ENCODE assay signal across 26 cellular contexts in genomic region chr18:12963069-12963468, GRCh38.
"Had no signal": no experiment of that assay in that cellular context is flagged by ENCODE, and none has a peak within 500 bp of the region (broad histone marks: within the 10 kb centered on the region; RNA-seq: fewer than 3 reads in every experiment).

No MANE protein-coding gene starts in this region.

- H3K27me3 ChIP-seq: left lung, pancreas, spleen, testis, thyroid gland, transverse colon, upper lobe of left lung had no signal

- H3K4me3 ChIP-seq: left lung, lower lobe of right lung, pancreas, prostate gland, skin epidermis, spleen, testis, thyroid gland, transverse colon, upper lobe of left lung had no signal

- H3K27ac ChIP-seq: left lung, lower lobe of right lung, pancreas, prostate gland, skin epidermis, spleen, testis, thyroid gland, transverse colon, upper lobe of left lung had no signal

- H3K9me3 ChIP-seq: left lung, lower lobe of right lung, pancreas, prostate gland, spleen, testis, thyroid gland, transverse colon, upper lobe of left lung had no signal

- DNase-seq: hippocampal formation; kidney glomerular epithelial cell; left colon; left lung; lower lobe of right lung; mammary epithelial cell; mesenchymal stem cell; naive thymus-derived CD8-positive, alpha-beta T cell; nucleus accumbens; pancreas; posterior cingulate gyrus; retina; right cardiac atrium; spleen; stimulated activated CD4-positive, alpha-beta T cell treated with anti-CD3 and anti-CD28 coated beads, Interleukin-4, amount 100 ng/mL, for 24 hours; stimulated activated CD8-positive, alpha-beta memory T cell treated with anti-CD3 and anti-CD28 coated beads, Interleukin-4, amount 100 ng/mL, for 48 hours; stimulated activated naive CD4-positive, alpha-beta T cell treated with Interleukin-2 at 50 U/mL for 16 hours; stimulated activated naive CD8-positive, alpha-beta T cell treated with anti-CD3 and anti-CD28 coated beads, Interleukin-15, amount 100 ng/mL, for 72 hours; testis; thyroid gland; transverse colon; upper lobe of left lung had no signal

- ATAC-seq: left colon; left lung; lower lobe of right lung; naive thymus-derived CD8-positive, alpha-beta T cell; pancreas; right cardiac atrium; sciatic nerve; stimulated activated memory B cell treated with anti-CD40 and anti-IgM and Interleukin-4, amounts not matched to agents 10 μg/mL and 1 μg/mL and 100 μg/mL, for 72 hours; stimulated activated naive CD8-positive, alpha-beta T cell treated with anti-CD3 and anti-CD28 coated beads, Interleukin-15, amount 100 ng/mL, for 72 hours had no signal

- H3K4me1 ChIP-seq: pancreas, prostate gland, testis, thyroid gland, upper lobe of left lung had no signal

- H3K36me3 ChIP-seq: prostate gland had no signal
